ENCODE assay signal across 9 cellular contexts in the genomic region with DNA sequence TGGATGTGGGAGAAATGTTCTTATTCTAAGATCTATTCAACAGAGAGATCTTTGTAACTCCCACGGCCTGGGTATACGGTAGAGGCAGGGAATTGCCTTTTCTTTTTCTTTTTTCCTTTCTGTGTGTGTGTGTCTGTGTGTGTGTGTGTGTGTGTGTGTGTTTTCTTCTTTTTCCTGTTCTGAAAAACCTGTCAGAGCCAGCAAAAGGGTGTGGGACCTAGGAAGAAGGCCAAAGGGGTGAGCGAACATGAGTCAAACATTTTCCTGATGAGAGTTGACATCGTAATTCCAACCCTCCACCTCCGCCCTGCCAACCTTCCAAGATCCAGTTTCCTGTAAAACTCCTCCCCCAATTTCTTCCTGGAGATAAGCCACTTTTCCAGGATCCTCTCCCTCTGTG. TPM values are rescaled to one million over a fixed set of nuclear protein-coding genes. Genes with fewer than 3 reads are reported as not detected.
DNase-seq lines count a peak whose midpoint lies in the region; ATAC-seq, FAIRE-seq and TF ChIP-seq lines count a peak whose summit lies in the region.
"Had no signal": no experiment of that assay in that cellular context is flagged by ENCODE, and none has a peak within 500 bp of the region (broad histone marks: within the 10 kb centered on the region; RNA-seq: fewer than 3 reads in every experiment).

No MANE protein-coding gene starts in this region.

- TF ChIP-seq POLR2A in breast epithelium (IDR thresholded peaks at IDR 0.05) = no peak

- H3K9me3 ChIP-seq in breast epithelium (no peaks in the 10 kb centered on the region), small intestine (ENCODE audit: control insufficient read depth, low read depth) (no peaks in the 10 kb centered on the region)

- H3K27me3 Mint-ChIP-seq in nephron progenitor cell (ENCODE audit: low read depth, poor library complexity) = peaks cover 20% of the 10 kb centered on the region

- H3K4me1 Mint-ChIP-seq in nephron progenitor cell = peaks cover 43% of the 10 kb centered on the region

- no peak for ATAC-seq in HG03342 (IDR thresholded peaks at IDR 0.05; ENCODE audit: unreplicated experiment)

- intact Hi-C loops in breast epithelium (cut with DNase I; ENCODE audit: low total_unique reads) = no loop called here

- DNase-seq in HCEC 1CT (peak; percentile 60), breast epithelium (ENCODE audit: low spot score in 2 of 2) (peak in 1 of 2 donors; percentile 44), islet precursor cell (peak; percentile 62), small intestine (peak; percentile 73), iPS-NIHi11 (ENCODE audit: low spot score) (no peak), nephron progenitor cell (no peak)
- no peak for DNase-seq in activated naive CD4-positive, alpha-beta T cell treated with anti-CD3 and anti-CD28 coated beads, Interleukin-2, amount 50 U/mL, for 16 hours
- DNase-seq: naive B cell had no signal

- 17 to 51% (median 48%) methylated on average over 5 of the region's 5 CpGs for WGBS in small intestine, 3 donors

- H3K27me3 ChIP-seq in breast epithelium (no peaks in the 10 kb centered on the region), small intestine (ENCODE audit: control insufficient read depth in 2 of 2, insufficient read depth in 2 of 2, low read length in 2 of 2) (no peaks in the 10 kb centered on the region)

- H3K27ac Mint-ChIP-seq in nephron progenitor cell = no peak overlapping the region
- H3K27ac Mint-ChIP-seq: naive B cell had no signal

- no peaks in the 10 kb centered on the region for H3K36me3 ChIP-seq in breast epithelium
- H3K36me3 ChIP-seq in small intestine (ENCODE audit: control insufficient read depth in 2 of 2, insufficient read depth in 2 of 2, low read length in 2 of 2) = no peaks in the 10 kb centered on the region

- H3K9me3 Mint-ChIP-seq in nephron progenitor cell = no peaks in the 10 kb centered on the region

- FAIRE-seq in small intestine (lab: Jason Lieb, UNC) = no peak

- no peak overlapping the region for H3K4me3 Mint-ChIP-seq in nephron progenitor cell

- H3K4me1 ChIP-seq in breast epithelium (peaks cover 7 to 8% of the 10 kb centered on the region in 2 donors), small intestine (ENCODE audit: control insufficient read depth in 2 of 2, insufficient read depth in 1 of 2, low read depth in 1 of 2, low read length in 1 of 2) (peaks cover 0 to 9% of the 10 kb centered on the region in 2 donors)

- H3K4me3 ChIP-seq in breast epithelium = no peak overlapping the region
- no peak overlapping the region for H3K4me3 ChIP-seq in small intestine (ENCODE audit: low read depth in 1 of 2, low read length in 2 of 2)

- TF ChIP-seq CTCF in breast epithelium (IDR thresholded peaks at IDR 0.05) = no peak
- no peak for TF ChIP-seq CTCF in nephron progenitor cell (IDR thresholded peaks at IDR 0.05)

- H3K36me3 Mint-ChIP-seq in nephron progenitor cell (ENCODE audit: low read depth) = no peaks in the 10 kb centered on the region
- H3K36me3 Mint-ChIP-seq: naive B cell had no signal

- H3K27ac ChIP-seq in breast epithelium = peak overlapping the region; percentile 86 to 98
- peak overlapping the region in 1 of 2 donors; percentile 92 for H3K27ac ChIP-seq in small intestine (ENCODE audit: low read depth in 1 of 2, low read length in 1 of 2)

RNA-seq across cellular contexts. Expression of gene CHIC2, which starts 2.8 kb away (rescaled TPM):
- 10 to 100 TPM; 33.9 to 71.4 (median 47.5) TPM for total RNA-seq in breast epithelium
- polyA plus RNA-seq in small intestine = 10 to 100 TPM; 12.5 to 20.7 (median 18.9) TPM

RNA-seq across cellular contexts. Expression of gene GSX2, which starts 32.8 kb away (rescaled TPM):
- total RNA-seq in breast epithelium = not detected
- not detected for polyA plus RNA-seq in small intestine

Comparison
In these comparisons a context has a peak if more than half of its experiments do, and no peak if none do; other contexts are left out.
1. DNase-seq: peak in HCEC 1CT (single experiment), islet precursor cell (single experiment) and small intestine (single experiment); none in iPS-NIHi11 (single experiment), activated naive CD4-positive, alpha-beta T cell treated with anti-CD3 and anti-CD28 coated beads, Interleukin-2, amount 50 U/mL, for 16 hours (single experiment) and nephron progenitor cell (single experiment).